8 cellular contexts compared by ENCODE assay signal in genomic region chr9:35490155-35490909, GRCh38. TPM values are rescaled to one million over a fixed set of nuclear protein-coding genes. Genes with fewer than 3 reads are reported as not detected.
DNase-seq lines count a peak whose midpoint lies in the region; ATAC-seq and FAIRE-seq lines count a peak whose summit lies in the region.

No MANE protein-coding gene starts in this region.

- peaks cover 1% of the 10 kb centered on the region for H3K36me3 Mint-ChIP-seq in activated CD4-positive, alpha-beta memory T cell treated with anti-CD3 and anti-CD28 coated beads for 36 hours

- H3K9me3 Mint-ChIP-seq in activated CD4-positive, alpha-beta memory T cell treated with anti-CD3 and anti-CD28 coated beads for 36 hours = peaks cover 2% of the 10 kb centered on the region

- DNase-seq in stimulated activated CD4-positive, alpha-beta T cell treated with anti-CD3 and anti-CD28 coated beads, Interleukin-15, amount 100 ng/mL, for 24 hours = peak; percentile 8
- no peak for DNase-seq in stimulated activated CD4-positive, alpha-beta T cell treated with anti-CD3 and anti-CD28 coated beads, Interleukin-12 subunit alpha, Interleukin-12 subunit beta, amount 100 ng/mL, for 4 hours
- peak; percentile 11 for DNase-seq in activated CD4-positive, alpha-beta memory T cell treated with anti-CD3 and anti-CD28 coated beads for 36 hours
- DNase-seq in frontal cortex (ENCODE audit: low spot score in 2 of 2) (peak; percentile 29 to 45), nucleus accumbens (lab: John Stamatoyannopoulos, UW) (peak in 35 of 56 donors; percentile 29 to 72 (median 53)), mucosa of gallbladder (ENCODE audit: low spot score) (no peak), NCI-H69 (lab: John Stamatoyannopoulos, UW) (no peak)

- H3K27ac Mint-ChIP-seq in activated CD4-positive, alpha-beta memory T cell treated with anti-CD3 and anti-CD28 coated beads for 36 hours = no peak overlapping the region

- CTCF ChIA-PET in activated CD4-positive, alpha-beta memory T cell treated with anti-CD3 and anti-CD28 coated beads for 36 hours (lab: Charles Lee) = interaction anchor here (1.0 to 1.2 kb wide), 3 partner anchors 63 to 324 kb away, joined by 3 to 5 read pairs (median 4); no protein-coding TSS in a partner anchor

- intact Hi-C loops in activated CD4-positive, alpha-beta memory T cell treated with anti-CD3 and anti-CD28 coated beads for 36 hours (cut with micrococcal nuclease) = no loop called here

- H3K4me3 Mint-ChIP-seq in activated CD4-positive, alpha-beta memory T cell treated with anti-CD3 and anti-CD28 coated beads for 36 hours = peak overlapping the region; percentile 63

- peaks cover 25% of the 10 kb centered on the region for H3K4me1 Mint-ChIP-seq in activated CD4-positive, alpha-beta memory T cell treated with anti-CD3 and anti-CD28 coated beads for 36 hours (ENCODE audit: low read depth)

- no peak for FAIRE-seq in frontal cortex (lab: Jason Lieb, UNC)

- POLR2A ChIA-PET in activated CD4-positive, alpha-beta memory T cell treated with anti-CD3 and anti-CD28 coated beads for 36 hours (lab: Charles Lee) = no interaction called here

- no peak for ATAC-seq in GM18907 (IDR thresholded peaks at IDR 0.05; ENCODE audit: unreplicated experiment)

- H3K27me3 Mint-ChIP-seq in activated CD4-positive, alpha-beta memory T cell treated with anti-CD3 and anti-CD28 coated beads for 36 hours = peaks cover 14% of the 10 kb centered on the region

RNA-seq across cellular contexts. Expression of gene RUSC2, which starts 0.4 kb away (rescaled TPM):
- total RNA-seq in activated CD4-positive, alpha-beta memory T cell treated with anti-CD3 and anti-CD28 coated beads for 36 hours = 1 to 10 TPM; 2.7 to 3.0 TPM
- 50.5 TPM for total RNA-seq in frontal cortex
- 35.2 TPM for total RNA-seq in mucosa of gallbladder

Comparison
In these comparisons a context has a peak if more than half of its experiments do, and no peak if none do; other contexts are left out.
1. DNase-seq: peak in stimulated activated CD4-positive, alpha-beta T cell treated with anti-CD3 and anti-CD28 coated beads, Interleukin-15, amount 100 ng/mL, for 24 hours (single experiment), activated CD4-positive, alpha-beta memory T cell treated with anti-CD3 and anti-CD28 coated beads for 36 hours (single experiment), frontal cortex (2 of 2) and nucleus accumbens (35 of 56); none in stimulated activated CD4-positive, alpha-beta T cell treated with anti-CD3 and anti-CD28 coated beads, Interleukin-12 subunit alpha, Interleukin-12 subunit beta, amount 100 ng/mL, for 4 hours (single experiment), mucosa of gallbladder (single experiment) and NCI-H69 (single experiment).